ENCODE assay signal across 19 cellular contexts in genomic region chr2:207061181-207061580, GRCh38.
DNase-seq lines count a peak whose midpoint lies in the region; ATAC-seq and TF ChIP-seq lines count a peak whose summit lies in the region.
"Had no signal": no experiment of that assay in that cellular context is flagged by ENCODE, and none has a peak within 500 bp of the region (broad histone marks: within the 10 kb centered on the region; RNA-seq: fewer than 3 reads in every experiment).

No MANE protein-coding gene starts in this region.

- in situ Hi-C loops in KBM-7 (cut with MboI; ENCODE audit: low pct_unique_long_range_greater_than_20kb, low sequenced_read_pairs) = no loop called here

- H3K4me3 ChIP-seq in RWPE2 (ENCODE audit: severe bottlenecking) (no peak overlapping the region), epithelial cell of esophagus (ENCODE audit: low read length) (no peak overlapping the region)
- H3K4me3 ChIP-seq: GM12878, GM23338 had no signal

- peak overlapping the region; percentile 31 for H3K27ac ChIP-seq in RWPE2 (ENCODE audit: poor library complexity, severe bottlenecking)
- H3K27ac ChIP-seq: HL-60 had no signal

- peaks cover 12% of the 10 kb centered on the region for H3K4me1 ChIP-seq in RWPE2 (ENCODE audit: insufficient read depth, poor library complexity, severe bottlenecking)

- H3K36me3 ChIP-seq in RWPE2 (ENCODE audit: low read depth) = no peaks in the 10 kb centered on the region
- H3K36me3 ChIP-seq: BE2C had no signal

- ATAC-seq in RWPE2 (ENCODE audit: low read depth) = peak; percentile 86
- no peak for ATAC-seq in HG03175 (IDR thresholded peaks at IDR 0.05; ENCODE audit: unreplicated experiment)
- no peak for ATAC-seq in GM18519 (IDR thresholded peaks at IDR 0.05; ENCODE audit: low FRiP score, unreplicated experiment)
- ATAC-seq: GM12878, GM23338 had no signal

- H3K9me3 ChIP-seq in RWPE2 (ENCODE audit: severe bottlenecking) = no peaks in the 10 kb centered on the region
- H3K9me3 ChIP-seq: BE2C had no signal

- DNase-seq in HPDE6-E6E7 (ENCODE audit: extremely low spot score) = peak; percentile 31
- DNase-seq in RWPE2 (ENCODE audit: low spot score) = no peak
- peak; percentile 70 for DNase-seq in epithelial cell of esophagus (ENCODE audit: low read depth)
- DNase-seq in KBM-7 = no peak
- DNase-seq: ACHN; BE2C; C1 segment of cervical spinal cord; CD4-positive, CD25-positive, alpha-beta regulatory T cell; CD8-positive, alpha-beta memory T cell; COR-L47; DMS 273 treated with DMSO at 0.1 percent for 48 hours; DND-41; EL; HCEC 1CT had no signal

- H3K27me3 ChIP-seq in RWPE2 (ENCODE audit: insufficient read depth, poor library complexity, severe bottlenecking) = no peaks in the 10 kb centered on the region
- H3K27me3 ChIP-seq: BE2C had no signal

- no peak for TF ChIP-seq CTCF in RWPE2 (IDR thresholded peaks at IDR 0.05; ENCODE audit: poor library complexity, severe bottlenecking)
- TF ChIP-seq CTCF in epithelial cell of esophagus (IDR thresholded peaks at IDR 0.05; ENCODE audit: insufficient read depth, low read depth, low read length, missing control alignments) = no peak

Comparison
In these comparisons a context has a peak if more than half of its experiments do, and no peak if none do; other contexts are left out.
1. DNase-seq: peak in HPDE6-E6E7 (single experiment) and epithelial cell of esophagus (single experiment); none in RWPE2 (single experiment) and KBM-7 (single experiment).